9 cellular contexts compared by ENCODE assay signal in genomic region chr15:74311734-74312444, GRCh38. TPM values are rescaled to one million over a fixed set of nuclear protein-coding genes. Genes with fewer than 3 reads are reported as not detected.
DNase-seq lines count a peak whose midpoint lies in the region; ATAC-seq and TF ChIP-seq lines count a peak whose summit lies in the region.
"Had no signal": no experiment of that assay in that cellular context is flagged by ENCODE, and none has a peak within 500 bp of the region (broad histone marks: within the 10 kb centered on the region; RNA-seq: fewer than 3 reads in every experiment).

No MANE protein-coding gene starts in this region.

- no CpG with 5 or more reads among the region's 13 CpGs for WGBS in H9 (ENCODE audit: extremely low coverage, insufficient read length, low lambda C conversion rate)
- 77 to 87% (median 80%) methylated on average over 13 of the region's 13 CpGs for WGBS in ovary, 3 donors

- H3K27me3 Mint-ChIP-seq in H9 (ENCODE audit: low read depth) = peaks cover 29% of the 10 kb centered on the region

- H3K23me2 ChIP-seq in H9 (ENCODE audit: insufficient read length, low read depth, low read length, poor library complexity, severe bottlenecking) = no peaks in the 10 kb centered on the region

- H3K56ac ChIP-seq in H9 (ENCODE audit: insufficient read length, low read depth, low read length) = no peak overlapping the region

- no peak for DNase-seq in AG09309 (ENCODE audit: low read depth)
- peak; percentile 66 for DNase-seq in H9
- no peak for DNase-seq in RWPE2 (ENCODE audit: low spot score)
- no peak for DNase-seq in right atrium auricular region (ENCODE audit: low spot score)
- DNase-seq in posterior vena cava (ENCODE audit: low spot score) = no peak
- no peak for DNase-seq in ovary

- H3K36me3 ChIP-seq in RWPE2 (ENCODE audit: low read depth) (no peaks in the 10 kb centered on the region), right atrium auricular region (no peaks in the 10 kb centered on the region), ovary (no peaks in the 10 kb centered on the region)

- H2BK15ac ChIP-seq in H9 (ENCODE audit: low read depth, low read length) = no peak overlapping the region

- H3K9ac ChIP-seq in H9 (ENCODE audit: extremely low read depth, insufficient read length, low read length) = no peak overlapping the region

- H3K4me1 ChIP-seq in H9 (ENCODE audit: insufficient read depth, low read length) (peaks cover 4% of the 10 kb centered on the region; the same call in 1 of the 2 replicates), RWPE2 (ENCODE audit: insufficient read depth, poor library complexity, severe bottlenecking) (no peaks in the 10 kb centered on the region), right atrium auricular region (peaks cover 0 to 29% of the 10 kb centered on the region in 2 donors), ovary (ENCODE audit: insufficient read depth) (no peaks in the 10 kb centered on the region)

- H3K9me3 Mint-ChIP-seq in H9 = no peaks in the 10 kb centered on the region

- no peaks in the 10 kb centered on the region for H3K79me2 ChIP-seq in H9 (ENCODE audit: insufficient read depth, low read length)

- H4K91ac ChIP-seq in H9 (ENCODE audit: insufficient read length, low read depth, low read length) = no peak overlapping the region

- no peak overlapping the region for H3K27ac Mint-ChIP-seq in H9

- no peak overlapping the region for H2AFZ ChIP-seq in H9 (ENCODE audit: low read length)

- no peaks in the 10 kb centered on the region for H3K27me3 ChIP-seq in H9 (ENCODE audit: insufficient read depth, low read length)
- H3K27me3 ChIP-seq in RWPE2 (ENCODE audit: insufficient read depth, poor library complexity, severe bottlenecking) = peaks cover 13% of the 10 kb centered on the region
- H3K27me3 ChIP-seq in right atrium auricular region = no peaks in the 10 kb centered on the region
- no peaks in the 10 kb centered on the region for H3K27me3 ChIP-seq in ovary

- peak; percentile 42; the same call in 1 of the 3 replicates for ATAC-seq in RWPE2 (ENCODE audit: low read depth)
- no peak for ATAC-seq in GM21529 (IDR thresholded peaks at IDR 0.05; ENCODE audit: unreplicated experiment)
- no peak for ATAC-seq in GM18517 (IDR thresholded peaks at IDR 0.05; ENCODE audit: unreplicated experiment)

- H3K9me3 ChIP-seq in H9 (ENCODE audit: control insufficient read depth, low read depth, low read length) = no peaks in the 10 kb centered on the region
- H3K9me3 ChIP-seq in RWPE2 (ENCODE audit: severe bottlenecking) = no peaks in the 10 kb centered on the region
- no peaks in the 10 kb centered on the region for H3K9me3 ChIP-seq in right atrium auricular region
- no peaks in the 10 kb centered on the region for H3K9me3 ChIP-seq in ovary

- peaks cover 34 to 66% of the 10 kb centered on the region in 2 experiments for H3K4me1 Mint-ChIP-seq in H9

- no peak overlapping the region for H3K14ac ChIP-seq in H9 (ENCODE audit: insufficient read depth, low read length)

- no peak overlapping the region for H2AK5ac ChIP-seq in H9 (ENCODE audit: insufficient read length, low read length)

- no peak overlapping the region for H2BK20ac ChIP-seq in H9 (ENCODE audit: low read depth, low read length, poor library complexity, severe bottlenecking)

- H3K23ac ChIP-seq in H9 (ENCODE audit: insufficient read length, low read depth, low read length) = no peak overlapping the region

- no peaks in the 10 kb centered on the region for H3K79me1 ChIP-seq in H9 (ENCODE audit: insufficient read depth, low read depth, low read length, poor library complexity, severe bottlenecking)

- H2BK120ac ChIP-seq in H9 (ENCODE audit: low read depth, low read length, poor library complexity, severe bottlenecking) = no peak overlapping the region

- no peak overlapping the region for H4K5ac ChIP-seq in H9 (ENCODE audit: insufficient read length, low read depth, low read length)

- H2BK12ac ChIP-seq in H9 (ENCODE audit: insufficient read length, low read depth, low read length) = no peak overlapping the region

- no peak overlapping the region for H3K4ac ChIP-seq in H9 (ENCODE audit: low read depth, low read length)

- H3K27ac ChIP-seq in H9 (ENCODE audit: insufficient read length, low read depth, low read length) (no peak overlapping the region), RWPE2 (ENCODE audit: poor library complexity, severe bottlenecking) (no peak overlapping the region), right atrium auricular region (no peak overlapping the region), ovary (no peak overlapping the region)
- H3K27ac ChIP-seq: HL-60 had no signal

- no peaks in the 10 kb centered on the region for H3K36me3 Mint-ChIP-seq in H9 (ENCODE audit: insufficient read depth in 1 of 3, low read depth in 3 of 3)

- H3K4me2 ChIP-seq in H9 (ENCODE audit: insufficient read depth, insufficient read length, low read length) = no peak overlapping the region

- no peak overlapping the region for H3K18ac ChIP-seq in H9 (ENCODE audit: insufficient read length, low read depth, low read length)

- intact Hi-C loops in posterior vena cava (cut with DNase I) = loop anchor here (5.0 to 10.0 kb wide), 2 partner anchors 327 to 340 kb away; no protein-coding TSS in a partner anchor
- intact Hi-C loops in ovary (cut with DNase I) = loop anchor here in 3 of 4 donors (5.0 to 10.0 kb wide), 3 partner anchors 185 to 357 kb away; no protein-coding TSS in a partner anchor

- no peak overlapping the region for H4K8ac ChIP-seq in H9 (replicated peaks; ENCODE audit: insufficient read length, low read depth, low read length)

- H3K4me3 ChIP-seq in AG09309 (ENCODE audit: control insufficient read depth, low read depth, low read length) (no peak overlapping the region), RWPE2 (ENCODE audit: severe bottlenecking) (no peak overlapping the region), right atrium auricular region (no peak overlapping the region), ovary (no peak overlapping the region)

- no peaks in the 10 kb centered on the region for H4K20me1 ChIP-seq in H9 (ENCODE audit: control insufficient read depth, insufficient read depth, insufficient read length)

- no peak overlapping the region for H3T11ph ChIP-seq in H9 (ENCODE audit: low read length)

- H3K4me3 Mint-ChIP-seq in H9 = no peak overlapping the region

- H2BK5ac ChIP-seq in H9 (ENCODE audit: insufficient read length, low read length) = no peak overlapping the region

- TF ChIP-seq CTCF in AG09309 (IDR thresholded peaks at IDR 0.05; ENCODE audit: control insufficient read depth, insufficient read depth, low read depth, low read length, missing control alignments) = peak; percentile 57
- peak; percentile 83 for TF ChIP-seq CTCF in H9 (conservative IDR thresholded peaks at IDR 0.05)
- peak; percentile 81 for TF ChIP-seq CTCF in RWPE2 (IDR thresholded peaks at IDR 0.05; ENCODE audit: poor library complexity, severe bottlenecking)
- peak; percentile 26 to 62 for TF ChIP-seq CTCF in right atrium auricular region (IDR thresholded peaks at IDR 0.05)
- no peak for TF ChIP-seq CTCF in ovary (IDR thresholded peaks at IDR 0.05)

- TF ChIP-seq EP300 in ovary (IDR thresholded peaks at IDR 0.05) = no peak

- no peak for TF ChIP-seq POLR2A in ovary (IDR thresholded peaks at IDR 0.05)

RNA-seq across cellular contexts. Expression of gene CYP11A1, which starts 55.6 kb away (rescaled TPM):
- total RNA-seq in H9 (2021) = 1.7 and 2.3 TPM in 2 replicates
- 1 to 10 TPM in 1 of 2 donors, under 1 TPM in 1; 0.71 to 1.0 TPM for total RNA-seq in right atrium auricular region
- total RNA-seq in posterior vena cava = 1 to 10 TPM in 1 of 2 donors, under 1 TPM in 1; 0.71 to 1.2 TPM
- total RNA-seq in ovary = 10 to 100 TPM; 19.9 to 61.3 (median 32.3) TPM
- polyA plus RNA-seq in ovary = 1,000 to 10,000 TPM in 1 of 2 donors, 10 to 100 TPM in 1; 30.1 to 1,902 TPM

Comparison
In these comparisons a context has a peak if more than half of its experiments do, and no peak if none do; other contexts are left out.
1. CTCF ChIP-seq: peak in AG09309 (single experiment), H9 (single experiment), RWPE2 (single experiment) and right atrium auricular region (2 of 2); none in ovary (0 of 3).